In genomic region chr22:34150023-34150422, GRCh38 we compare ENCODE assay signal across 22 cellular contexts.
A peak's percentile ranks its signal among the peaks of the same experiment; 100 is the strongest.
DNase-seq lines count a peak whose midpoint lies in the region; ATAC-seq, FAIRE-seq and TF ChIP-seq lines count a peak whose summit lies in the region.
"Had no signal": no experiment of that assay in that cellular context is flagged by ENCODE, and none has a peak within 500 bp of the region (broad histone marks: within the 10 kb centered on the region; RNA-seq: fewer than 3 reads in every experiment).

No MANE protein-coding gene starts in this region.

- H3K36me3 ChIP-seq in HepG2 (replicated peaks in 1 of 2; ENCODE audit: control insufficient read depth in 1 of 2, insufficient read depth in 2 of 2, low read length in 2 of 2) (no peaks in the 10 kb centered on the region), right lobe of liver (no peaks in the 10 kb centered on the region), MG63 (no peaks in the 10 kb centered on the region)
- H3K36me3 ChIP-seq: BE2C, BLaER1 had no signal

- H2AFZ ChIP-seq in HepG2 (ENCODE audit: low read length): no peak overlapping the region

- no peaks in the 10 kb centered on the region for H3K4me1 Mint-ChIP-seq in Calu3 (ENCODE audit: low read depth, unreplicated experiment)
- H3K4me1 Mint-ChIP-seq: CD14-positive monocyte; CD4-positive, alpha-beta memory T cell; CD8-positive, alpha-beta memory T cell had no signal

- ATAC-seq in HepG2: no peak
- ATAC-seq in right lobe of liver: peak; percentile 62 to 87 (median 84)

- H3K9ac ChIP-seq in HepG2 (ENCODE audit: insufficient read depth, low read depth, low read length): no peak overlapping the region
- H3K9ac ChIP-seq: BLaER1 had no signal

- H3K9me3 Mint-ChIP-seq in Calu3 (ENCODE audit: low read depth, unreplicated experiment): peaks cover 20% of the 10 kb centered on the region

- no peak for DNase-seq in HepG2 (ENCODE audit: low spot score)
- DNase-seq in right lobe of liver: no peak
- DNase-seq in MG63: no peak
- no peak for DNase-seq in activated CD4-positive, CD25-positive, alpha-beta regulatory T cell treated with anti-CD3 and anti-CD28 coated beads, Interleukin-2, amount 50 U/mL, for 72 hours
- no peak for DNase-seq in Calu3
- DNase-seq: 8988T; ACHN; BE2C; C1 segment of cervical spinal cord; CD4-positive, alpha-beta memory T cell; CD4-positive, CD25-positive, alpha-beta regulatory T cell; CD8-positive, alpha-beta memory T cell; COR-L47; DMS79 treated with DMSO at 0.1 percent for 48 hours; GF-D8 had no signal

- intact Hi-C loops in HepG2 (cut with micrococcal nuclease; ENCODE audit: unreplicated experiment): no loop called here
- intact Hi-C loops in right lobe of liver (cut with DNase I): no loop called here
- intact Hi-C loops in Calu3 (cut with micrococcal nuclease; ENCODE audit: unreplicated experiment): no loop called here

- BruUV-seq in HepG2 (replicated peaks; lab: Mats Ljungman, UMichigan): no TSS peak
- BruUV-seq in Calu3 (replicated peaks; lab: Mats Ljungman, UMichigan): no TSS peak

- POLR2A ChIA-PET in HepG2 (lab: Yijun Ruan, JAX): no interaction called here

- no peak overlapping the region for H3K27ac Mint-ChIP-seq in Calu3 (ENCODE audit: unreplicated experiment)
- H3K27ac Mint-ChIP-seq: CD14-positive monocyte; CD4-positive, alpha-beta memory T cell; CD8-positive, alpha-beta memory T cell had no signal

- CTCF ChIA-PET in HepG2 (lab: Yijun Ruan, JAX; ENCODE audit: low intra/inter-chr PET ratio, low total read pairs): no interaction called here
- CTCF ChIA-PET in Calu3 (lab: Charles Lee): interaction anchor here (0.5 kb wide), 1 partner anchor 192 kb away, joined by 4 read pairs; no protein-coding TSS in a partner anchor

- H3K4me1 ChIP-seq in HepG2 (ENCODE audit: insufficient read depth, low read length): no peaks in the 10 kb centered on the region
- H3K4me1 ChIP-seq in right lobe of liver: peaks cover 0 to 24% (median 3%) of the 10 kb centered on the region in 4 donors
- H3K4me1 ChIP-seq: BE2C, BLaER1 had no signal

- H3K27me3 ChIP-seq in HepG2 (ENCODE audit: control insufficient read depth in 1 of 2, insufficient read depth in 2 of 2, low read length in 2 of 2): 0 out of 5 replicates have a peak, but pooled peaks cover 0 to 6% of the 10 kb centered on the region in 2 experiments
- H3K27me3 ChIP-seq in right lobe of liver: no peaks in the 10 kb centered on the region
- no peaks in the 10 kb centered on the region for H3K27me3 ChIP-seq in MG63
- H3K27me3 ChIP-seq: BE2C, BLaER1 had no signal

- TF ChIP-seq RAD21 in HepG2 (CRISPR knock-in tag; IDR thresholded peaks at IDR 0.05): no peak

- TF ChIP-seq POLR2A in HepG2 (IDR thresholded peaks at IDR 0.05; ENCODE audit: insufficient read depth in 1 of 2, low read depth in 2 of 2, low read length in 2 of 2) (no peak), right lobe of liver (IDR thresholded peaks at IDR 0.05) (no peak)

- FAIRE-seq in HepG2 (lab: Jason Lieb, UNC): no peak
- FAIRE-seq: A204.1, D721Med, G401.6, GM12891, GM19239 had no signal

- no peaks in the 10 kb centered on the region for H3K79me2 ChIP-seq in HepG2 (ENCODE audit: insufficient read depth, low read length)

- no peak overlapping the region for H3K27ac ChIP-seq in HepG2 (ENCODE audit: extremely low read length, insufficient read depth, low read length)
- peak overlapping the region in 1 of 3 donors; percentile 38 for H3K27ac ChIP-seq in right lobe of liver
- H3K27ac ChIP-seq: BLaER1 had no signal

- H3K4me2 ChIP-seq in HepG2 (ENCODE audit: low read depth, low read length): no peak overlapping the region
- H3K4me2 ChIP-seq: BLaER1 had no signal

- H3K36me3 Mint-ChIP-seq in Calu3 (ENCODE audit: insufficient read depth, unreplicated experiment): no peaks in the 10 kb centered on the region
- H3K36me3 Mint-ChIP-seq: CD14-positive monocyte; CD4-positive, CD25-positive, alpha-beta regulatory T cell; CD8-positive, alpha-beta memory T cell had no signal

- no peaks in the 10 kb centered on the region for H4K20me1 ChIP-seq in HepG2 (ENCODE audit: insufficient read depth, low read length)
- H4K20me1 ChIP-seq: BLaER1 had no signal

- H3K4me3 Mint-ChIP-seq in Calu3 (ENCODE audit: low read depth, unreplicated experiment): no peak overlapping the region
- H3K4me3 Mint-ChIP-seq: CD14-positive monocyte; CD4-positive, alpha-beta memory T cell; CD4-positive, CD25-positive, alpha-beta regulatory T cell; CD8-positive, alpha-beta memory T cell had no signal

- TF ChIP-seq CTCF in HepG2 (CRISPR knock-in tag; IDR thresholded peaks at IDR 0.05) (no peak), right lobe of liver (IDR thresholded peaks at IDR 0.05) (no peak), Calu3 (IDR thresholded peaks at IDR 0.05; ENCODE audit: unreplicated experiment) (no peak)

- peaks cover 7% of the 10 kb centered on the region for H3K9me3 ChIP-seq in HepG2 (ENCODE audit: low read length)
- H3K9me3 ChIP-seq in right lobe of liver: no peaks in the 10 kb centered on the region
- H3K9me3 ChIP-seq in MG63: no peaks in the 10 kb centered on the region
- H3K9me3 ChIP-seq: BE2C had no signal

- TF ChIP-seq EP300 in HepG2 (IDR thresholded peaks at IDR 0.05; ENCODE audit: low read depth in 2 of 2, low read length in 2 of 2) (no peak), HepG2 (CRISPR knock-in tag; IDR thresholded peaks at IDR 0.05; ENCODE audit: borderline replicate concordance) (no peak)

- H3K27me3 Mint-ChIP-seq in Calu3 (ENCODE audit: unreplicated experiment): no peaks in the 10 kb centered on the region
- H3K27me3 Mint-ChIP-seq: CD4-positive, alpha-beta memory T cell had no signal

- in situ Hi-C loops in HepG2 (cut with HindIII; ENCODE audit: extremely low pct_ligation_motif_present, low pct_unique_long_range_greater_than_20kb): no loop called here

- H3K4me3 ChIP-seq in HepG2 (replicated peaks in 1 of 3; ENCODE audit: insufficient read depth in 1 of 3, low read depth in 2 of 3, low read length in 3 of 3): no peak overlapping the region
- H3K4me3 ChIP-seq in right lobe of liver: no peak overlapping the region
- H3K4me3 ChIP-seq in MG63: no peak overlapping the region
- H3K4me3 ChIP-seq: BLaER1 had no signal

TF ChIP-seq in HepG2, 621 proteins besides CTCF, POLR2A, EP300 and RAD21:
- no peak for TF ChIP-seq ZNF207 (IDR thresholded peaks at IDR 0.05; ENCODE audit: borderline replicate concordance)
- no peak for TF ChIP-seq ZBTB26 (CRISPR knock-in tag; IDR thresholded peaks at IDR 0.05; ENCODE audit: borderline replicate concordance)
- peak; percentile 20 for TF ChIP-seq HNRNPK (IDR thresholded peaks at IDR 0.05; ENCODE audit: low read depth, low read length, poor library complexity, severe bottlenecking)
TF ChIP-seq in HepG2: peak in this region for 1.
